Comparison of ENCODE assay signal across 9 cellular contexts in the genomic region with DNA sequence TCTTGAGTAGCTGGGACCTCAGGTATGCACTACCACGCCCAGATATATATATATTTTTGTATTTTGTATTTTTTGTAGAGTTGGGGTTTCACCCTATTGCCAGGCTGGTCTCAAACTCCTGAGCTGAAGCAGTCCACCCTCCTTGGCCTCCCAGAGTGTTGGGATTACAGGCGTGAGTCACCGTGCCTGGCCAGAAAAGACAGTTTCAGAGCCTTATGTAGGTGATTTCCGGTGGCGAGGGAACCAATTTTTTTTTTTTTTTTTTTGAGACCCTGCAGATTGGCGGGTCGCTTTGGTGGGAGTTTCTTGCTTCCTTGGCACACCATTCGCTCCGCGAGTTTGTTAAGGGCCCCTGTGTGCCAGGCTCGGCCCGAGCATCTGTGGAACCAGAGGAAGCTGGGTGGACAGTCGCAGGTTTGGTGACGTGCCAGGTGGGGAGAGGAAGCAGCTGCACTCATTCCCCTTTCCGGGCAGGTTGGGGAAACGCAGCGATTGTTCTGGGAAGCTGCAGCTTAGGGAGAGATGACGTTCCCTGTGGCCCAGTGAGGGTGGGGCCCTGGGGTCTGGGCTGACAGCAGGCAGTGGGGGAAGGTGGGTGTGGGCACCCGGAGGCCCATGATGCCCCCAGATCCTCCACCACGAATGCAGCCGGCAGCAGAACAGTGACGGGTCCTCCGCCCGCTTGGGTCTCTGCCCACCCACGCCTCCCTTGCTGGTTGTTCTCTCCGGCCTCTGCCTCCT. TPM values are rescaled to one million over a fixed set of nuclear protein-coding genes. Genes with fewer than 3 reads are reported as not detected.
DNase-seq lines count a peak whose midpoint lies in the region; ATAC-seq, FAIRE-seq and TF ChIP-seq lines count a peak whose summit lies in the region.
"Had no signal": no experiment of that assay in that cellular context is flagged by ENCODE, and none has a peak within 500 bp of the region (broad histone marks: within the 10 kb centered on the region; RNA-seq: fewer than 3 reads in every experiment).

No MANE protein-coding gene starts in this region.

- H3K9me3 ChIP-seq in hepatocyte (ENCODE audit: low read depth) (no peaks in the 10 kb centered on the region), T-helper 17 cell (ENCODE audit: control insufficient read depth, low read length, poor library complexity, severe bottlenecking) (no peaks in the 10 kb centered on the region)

- intact Hi-C loops in activated T-helper 1 cell treated with anti-CD3 and anti-CD28 coated beads, Interleukin-12 subunit alpha, Interleukin-12 subunit beta, Interleukin-2, Interleukin-4 antibody, amounts not matched to agents 30 ng/mL and 10 ng/mL and 1 ng/mL, durations not matched to agents 14 hours and 24 hours and 36 hours (cut with micrococcal nuclease): loop anchor here (10.0 kb wide), 1 partner anchor 507 kb away; the partner anchor contains the start of gene CLSTN1

- H3K4me2 ChIP-seq in hepatocyte: peak overlapping the region; percentile 59

- H3K27me3 ChIP-seq in hepatocyte: no peaks in the 10 kb centered on the region

- no peak overlapping the region for H2AFZ ChIP-seq in hepatocyte

- H3K4me3 ChIP-seq in hepatocyte: no peak overlapping the region

- H4K20me1 ChIP-seq in hepatocyte (ENCODE audit: insufficient read depth, poor library complexity, severe bottlenecking): peaks cover 74% of the 10 kb centered on the region

- no peaks in the 10 kb centered on the region for H3K36me3 ChIP-seq in hepatocyte (replicated peaks; ENCODE audit: insufficient read depth, low read depth)

- H3K4me1 ChIP-seq in hepatocyte (ENCODE audit: insufficient read depth): peaks cover 49% of the 10 kb centered on the region

- H3K4me1 Mint-ChIP-seq in activated T-helper 1 cell treated with anti-CD3 and anti-CD28 coated beads, Interleukin-12 subunit alpha, Interleukin-12 subunit beta, Interleukin-2, Interleukin-4 antibody, amounts not matched to agents 30 ng/mL and 10 ng/mL and 1 ng/mL, durations not matched to agents 14 hours and 24 hours and 36 hours (ENCODE audit: low read depth): peaks cover 63% of the 10 kb centered on the region
- H3K4me1 Mint-ChIP-seq in T-helper 17 cell: peaks cover 29% of the 10 kb centered on the region

- FAIRE-seq in urothelium cell line (lab: Jason Lieb, UNC): no peak

- ATAC-seq in activated naive CD4-positive, alpha-beta T cell treated with anti-CD3 and anti-CD28 coated beads, Interleukin-2, amount 50 U/mL, for 72 hours: no peak
- ATAC-seq in T-helper 17 cell (no peak), GM18520 (IDR thresholded peaks at IDR 0.05; ENCODE audit: unreplicated experiment) (no peak), HG02840 (IDR thresholded peaks at IDR 0.05; ENCODE audit: low FRiP score, unreplicated experiment) (no peak)

- peaks cover 97% of the 10 kb centered on the region for H3K79me2 ChIP-seq in hepatocyte

- TF ChIP-seq CTCF in hepatocyte (IDR thresholded peaks at IDR 0.05; ENCODE audit: poor library complexity): no peak

- peak overlapping the region; percentile 82 to 84 for H3K27ac Mint-ChIP-seq in activated naive CD4-positive, alpha-beta T cell treated with anti-CD3 and anti-CD28 coated beads, Interleukin-2, amount 50 U/mL, for 72 hours
- H3K27ac Mint-ChIP-seq in activated T-helper 1 cell treated with anti-CD3 and anti-CD28 coated beads, Interleukin-12 subunit alpha, Interleukin-12 subunit beta, Interleukin-2, Interleukin-4 antibody, amounts not matched to agents 30 ng/mL and 10 ng/mL and 1 ng/mL, durations not matched to agents 14 hours and 24 hours and 36 hours: peak overlapping the region; percentile 79
- H3K27ac Mint-ChIP-seq in T-helper 17 cell: no peak overlapping the region

- H3K27me3 Mint-ChIP-seq in activated T-helper 1 cell treated with anti-CD3 and anti-CD28 coated beads, Interleukin-12 subunit alpha, Interleukin-12 subunit beta, Interleukin-2, Interleukin-4 antibody, amounts not matched to agents 30 ng/mL and 10 ng/mL and 1 ng/mL, durations not matched to agents 14 hours and 24 hours and 36 hours (ENCODE audit: insufficient read depth): no peaks in the 10 kb centered on the region
- no peaks in the 10 kb centered on the region for H3K27me3 Mint-ChIP-seq in T-helper 17 cell

- H3K9me2 ChIP-seq in hepatocyte (replicated peaks; ENCODE audit: insufficient read depth): no peaks in the 10 kb centered on the region

- DNase-seq in activated naive CD4-positive, alpha-beta T cell treated with anti-CD3 and anti-CD28 coated beads, Interleukin-2, amount 50 U/mL, for 72 hours (ENCODE audit: low spot score in 2 of 2): no peak
- no peak for DNase-seq in activated naive CD4-positive, alpha-beta T cell (lab: John Stamatoyannopoulos, UW)
- DNase-seq in activated T-helper 1 cell treated with anti-CD3 and anti-CD28 coated beads, Interleukin-12 subunit alpha, Interleukin-12 subunit beta, Interleukin-2, Interleukin-4 antibody, amounts not matched to agents 30 ng/mL and 10 ng/mL and 1 ng/mL, durations not matched to agents 14 hours and 24 hours and 36 hours (ENCODE audit: low spot score): no peak
- peak; percentile 37 for DNase-seq in hepatocyte (ENCODE audit: low spot score)
- DNase-seq in urothelium cell line (ENCODE audit: low spot score): peak; percentile 84
- no peak for DNase-seq in T-helper 17 cell
- DNase-seq: DND-41 had no signal

- H3K4me3 Mint-ChIP-seq in activated T-helper 1 cell treated with anti-CD3 and anti-CD28 coated beads, Interleukin-12 subunit alpha, Interleukin-12 subunit beta, Interleukin-2, Interleukin-4 antibody, amounts not matched to agents 30 ng/mL and 10 ng/mL and 1 ng/mL, durations not matched to agents 14 hours and 24 hours and 36 hours: peak overlapping the region; percentile 66
- no peak overlapping the region for H3K4me3 Mint-ChIP-seq in T-helper 17 cell

- H3K9me3 Mint-ChIP-seq in activated naive CD4-positive, alpha-beta T cell treated with anti-CD3 and anti-CD28 coated beads, Interleukin-2, amount 50 U/mL, for 72 hours: no peaks in the 10 kb centered on the region
- no peaks in the 10 kb centered on the region for H3K9me3 Mint-ChIP-seq in activated T-helper 1 cell treated with anti-CD3 and anti-CD28 coated beads, Interleukin-12 subunit alpha, Interleukin-12 subunit beta, Interleukin-2, Interleukin-4 antibody, amounts not matched to agents 30 ng/mL and 10 ng/mL and 1 ng/mL, durations not matched to agents 14 hours and 24 hours and 36 hours

- H3K36me3 Mint-ChIP-seq in activated naive CD4-positive, alpha-beta T cell treated with anti-CD3 and anti-CD28 coated beads, Interleukin-2, amount 50 U/mL, for 72 hours: no peaks in the 10 kb centered on the region
- peaks cover 11% of the 10 kb centered on the region for H3K36me3 Mint-ChIP-seq in activated T-helper 1 cell treated with anti-CD3 and anti-CD28 coated beads, Interleukin-12 subunit alpha, Interleukin-12 subunit beta, Interleukin-2, Interleukin-4 antibody, amounts not matched to agents 30 ng/mL and 10 ng/mL and 1 ng/mL, durations not matched to agents 14 hours and 24 hours and 36 hours (ENCODE audit: low read depth)
- H3K36me3 Mint-ChIP-seq in T-helper 17 cell (ENCODE audit: low read depth): no peaks in the 10 kb centered on the region

- peak overlapping the region; percentile 77 for H3K27ac ChIP-seq in hepatocyte

- WGBS in hepatocyte (ENCODE audit: low lambda C conversion rate, missing lambda C conversion rate): 76% methylated on average over 26 of the region's 26 CpGs

RNA-seq across cellular contexts. Expression of gene SPSB1, which starts 25.1 kb away (rescaled TPM):
- 10 to 100 TPM in 1 of 2 donors, 1 to 10 TPM in 1; 3.8 to 12.6 TPM for total RNA-seq in activated naive CD4-positive, alpha-beta T cell treated with anti-CD3 and anti-CD28 coated beads, Interleukin-2, amount 50 U/mL, for 72 hours
- total RNA-seq in activated T-helper 1 cell treated with anti-CD3 and anti-CD28 coated beads, Interleukin-12 subunit alpha, Interleukin-12 subunit beta, Interleukin-2, Interleukin-4 antibody, amounts not matched to agents 30 ng/mL and 10 ng/mL and 1 ng/mL, durations not matched to agents 14 hours and 24 hours and 36 hours: 8.9 and 10.0 TPM in 2 replicates
- total RNA-seq in hepatocyte (61.3 and 66.9 TPM in 2 replicates), T-helper 17 cell (1 to 10 TPM; 7.7 to 9.2 TPM)
- polyA plus RNA-seq in hepatocyte: 75.3 and 102 TPM in 2 replicates

Comparison
In these comparisons a context has a peak if more than half of its experiments do, and no peak if none do; other contexts are left out.
1. DNase-seq: peak in hepatocyte (single experiment) and urothelium cell line (single experiment); none in activated naive CD4-positive, alpha-beta T cell treated with anti-CD3 and anti-CD28 coated beads, Interleukin-2, amount 50 U/mL, for 72 hours (0 of 2), activated naive CD4-positive, alpha-beta T cell (0 of 4), activated T-helper 1 cell treated with anti-CD3 and anti-CD28 coated beads, Interleukin-12 subunit alpha, Interleukin-12 subunit beta, Interleukin-2, Interleukin-4 antibody, amounts not matched to agents 30 ng/mL and 10 ng/mL and 1 ng/mL, durations not matched to agents 14 hours and 24 hours and 36 hours (single experiment) and T-helper 17 cell (0 of 3).